Comparison of ENCODE assay signal across 8 cellular contexts in the genomic region with DNA sequence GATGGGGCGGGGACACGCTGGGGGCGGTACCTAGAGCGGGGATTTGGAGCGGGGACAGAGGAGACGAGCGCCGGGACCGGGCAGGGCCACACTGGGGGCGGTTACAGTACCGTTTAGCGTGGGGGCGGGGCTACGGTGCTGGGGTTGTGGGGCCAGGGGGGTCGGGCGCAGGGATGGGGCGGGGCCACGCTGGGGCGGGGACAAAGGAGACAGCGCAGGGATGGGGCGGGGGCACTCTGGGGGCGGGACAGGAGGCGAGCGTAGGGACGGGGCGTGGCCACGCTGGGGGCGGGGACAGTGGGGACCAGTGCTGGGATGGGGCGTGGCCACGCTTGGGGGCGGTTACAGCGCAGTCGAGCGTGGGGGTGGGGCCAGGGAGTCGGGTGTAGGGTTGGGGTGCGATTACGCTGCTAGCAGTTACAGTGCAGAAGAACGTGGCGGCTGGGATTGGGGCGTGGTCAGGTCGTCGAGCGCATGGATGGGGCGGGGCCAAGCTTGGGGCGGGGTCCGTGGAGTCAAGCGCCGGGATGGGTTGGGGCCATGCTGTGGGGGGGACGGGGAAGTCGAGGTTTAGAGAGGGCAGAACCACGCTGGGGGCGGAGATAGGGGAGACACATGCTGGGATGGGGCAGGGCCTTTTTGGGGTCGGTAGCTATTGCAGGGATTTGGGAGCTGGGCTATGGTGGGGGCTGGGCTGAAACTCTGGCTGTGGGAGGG. TPM values are rescaled to one million over a fixed set of nuclear protein-coding genes. Genes with fewer than 3 reads are reported as not detected.
A peak's percentile ranks its signal among the peaks of the same experiment; 100 is the strongest.
DNase-seq lines count a peak whose midpoint lies in the region; ATAC-seq, FAIRE-seq and TF ChIP-seq lines count a peak whose summit lies in the region.

No MANE protein-coding gene starts in this region.

- H3K4me1 ChIP-seq in right cardiac atrium (ENCODE audit: control insufficient read depth, insufficient read depth, low read length), result peaks cover 3% of the 10 kb centered on the region
- H3K4me1 ChIP-seq in urinary bladder (ENCODE audit: insufficient read depth), result no peaks in the 10 kb centered on the region

- peaks cover 16% of the 10 kb centered on the region for H3K4me1 Mint-ChIP-seq in T-helper 2 cell treated with Interferon-gamma antibody and Interleukin-4, amounts not matched to agents 5 μg/mL and 100 μg/mL, for 36 hours (ENCODE audit: low read depth)

- H3K36me3 ChIP-seq in urinary bladder (ENCODE audit: insufficient read depth), result no peaks in the 10 kb centered on the region

- 2% methylated on average over 53 of the region's 53 CpGs for whole genome bisulfite sequencing in right cardiac atrium
- WGBS in urinary bladder, result under 1% methylated on average over 53 of the region's 53 CpGs

- H3K4me3 Mint-ChIP-seq in T-helper 2 cell treated with Interferon-gamma antibody and Interleukin-4, amounts not matched to agents 5 μg/mL and 100 μg/mL, for 36 hours, result peak overlapping the region; percentile 88

- intact Hi-C loops in right cardiac atrium (cut with DNase I), result no loop called here

- no peak for TF ChIP-seq POLR2A in GM12891 (IDR thresholded peaks at IDR 0.05; ENCODE audit: low read depth, low read length)

- H3K36me3 Mint-ChIP-seq in T-helper 2 cell treated with Interferon-gamma antibody and Interleukin-4, amounts not matched to agents 5 μg/mL and 100 μg/mL, for 36 hours (ENCODE audit: low read depth), result peaks cover 13% of the 10 kb centered on the region

- peak; percentile 92 for DNase-seq in GM12891 (ENCODE audit: insufficient read length, low spot score)
- DNase-seq in NCI-H1930 (lab: John Stamatoyannopoulos, UW), result peak; percentile 79 to 86
- peak; percentile 98 for DNase-seq in T-helper 2 cell treated with Interferon-gamma antibody and Interleukin-4, amounts not matched to agents 5 μg/mL and 100 μg/mL, for 36 hours (ENCODE audit: low spot score)
- peak; percentile 72 to 99 (median 96) for DNase-seq in anterior cingulate cortex (lab: John Stamatoyannopoulos, UW)
- DNase-seq in right cardiac atrium, result peak; percentile 99 to 100 (median 99)
- DNase-seq in pulmonary artery endothelial cell (ENCODE audit: low read depth, low spot score), result peak; percentile 94

- peak overlapping the region; percentile 91 for H3K27ac Mint-ChIP-seq in T-helper 2 cell treated with Interferon-gamma antibody and Interleukin-4, amounts not matched to agents 5 μg/mL and 100 μg/mL, for 36 hours

- no peaks in the 10 kb centered on the region for H3K9me3 ChIP-seq in right cardiac atrium (ENCODE audit: control insufficient read depth, low read length)

- no peaks in the 10 kb centered on the region for H3K9me3 Mint-ChIP-seq in T-helper 2 cell treated with Interferon-gamma antibody and Interleukin-4, amounts not matched to agents 5 μg/mL and 100 μg/mL, for 36 hours

- no peaks in the 10 kb centered on the region for H3K27me3 ChIP-seq in right cardiac atrium (ENCODE audit: control insufficient read depth, insufficient read depth)

- H3K4me3 ChIP-seq in right cardiac atrium (ENCODE audit: low read length) (peak overlapping the region; percentile 90), urinary bladder (ENCODE audit: low read depth, low read length) (peak overlapping the region; percentile 55)

- peak overlapping the region; percentile 100 for H3K27ac ChIP-seq in right cardiac atrium (ENCODE audit: low read length)
- peak overlapping the region; percentile 93 for H3K27ac ChIP-seq in urinary bladder (ENCODE audit: low read depth)

- FAIRE-seq in GM12891 (lab: Jason Lieb, UNC), result peak; percentile 100

- ATAC-seq in HG02973 (IDR thresholded peaks at IDR 0.05; ENCODE audit: unreplicated experiment), result peak; percentile 55
- ATAC-seq in right cardiac atrium, result peak; percentile 88 to 91

- no peaks in the 10 kb centered on the region for H3K27me3 Mint-ChIP-seq in T-helper 2 cell treated with Interferon-gamma antibody and Interleukin-4, amounts not matched to agents 5 μg/mL and 100 μg/mL, for 36 hours (ENCODE audit: low read depth)

TF ChIP-seq in GM12891, 5 proteins besides CTCF, POLR2A, EP300 and RAD21:
- TF ChIP-seq PAX5 (IDR thresholded peaks at IDR 0.05; ENCODE audit: insufficient read depth, low read length, severe bottlenecking) (no peak), POLR2AphosphoS5 (IDR thresholded peaks at IDR 0.05; ENCODE audit: low read depth, low read length) (no peak), SPI1 (IDR thresholded peaks at IDR 0.05; ENCODE audit: low read depth, low read length) (no peak), POU2F2 (IDR thresholded peaks at IDR 0.05; ENCODE audit: low read depth, low read length) (no peak), TAF1 (IDR thresholded peaks at IDR 0.05; ENCODE audit: low read depth, low read length) (no peak)

RNA-seq across cellular contexts. Expression of a gene that starts 0.7 kb away (rescaled TPM):
- polyA plus RNA-seq in GM12891 (2012; ENCODE audit: low read depth, missing spikeins), result 56.1 TPM
- total RNA-seq in right cardiac atrium (100 to 1,000 TPM in 3 of 4 donors, 10 to 100 TPM in 1; 95.6 to 127 (median 119) TPM), pulmonary artery endothelial cell (15.8 and 26.6 TPM in 2 replicates), urinary bladder (38.4 TPM)
- polyA plus RNA-seq in right cardiac atrium (99.0 TPM), urinary bladder (77.4 TPM)

RNA-seq across cellular contexts. Expression of a gene that starts 2.5 kb away (rescaled TPM):
- polyA plus RNA-seq in GM12891 (2012; ENCODE audit: low read depth, missing spikeins), result 0.64 TPM
- total RNA-seq in right cardiac atrium (1 to 10 TPM in 2 of 4 donors, under 1 TPM in 2; 0.68 to 1.3 (median 0.99) TPM), pulmonary artery endothelial cell (0.73 and 1.3 TPM in 2 replicates), urinary bladder (1.4 TPM)
- polyA plus RNA-seq in right cardiac atrium (0.50 TPM), urinary bladder (0.94 TPM)

RNA-seq across cellular contexts. Expression of a gene that starts 11.9 kb away (rescaled TPM):
- 94.7 TPM for polyA plus RNA-seq in GM12891 (2012; ENCODE audit: low read depth, missing spikeins)
- 10 to 100 TPM; 61.5 to 79.5 (median 68.6) TPM for total RNA-seq in right cardiac atrium
- polyA plus RNA-seq in right cardiac atrium, result 73.0 TPM
- total RNA-seq in pulmonary artery endothelial cell, result 66.8 and 68.6 TPM in 2 replicates
- 20.6 TPM for total RNA-seq in urinary bladder
- 91.7 TPM for polyA plus RNA-seq in urinary bladder

RNA-seq across cellular contexts. Expression of a gene that starts 19.7 kb away (rescaled TPM):
- 61.4 TPM for polyA plus RNA-seq in GM12891 (2012; ENCODE audit: low read depth, missing spikeins)
- total RNA-seq in right cardiac atrium, result 10 to 100 TPM; 30.8 to 39.8 (median 34.3) TPM
- 33.8 TPM for polyA plus RNA-seq in right cardiac atrium
- total RNA-seq in pulmonary artery endothelial cell, result 56.8 and 65.9 TPM in 2 replicates
- 24.4 TPM for total RNA-seq in urinary bladder
- polyA plus RNA-seq in urinary bladder, result 53.2 TPM

RNA-seq across cellular contexts. Expression of a gene that starts 39.8 kb away (rescaled TPM):
- 0.08 TPM for polyA plus RNA-seq in GM12891 (2012; ENCODE audit: low read depth, missing spikeins)
- total RNA-seq in right cardiac atrium (not detected), pulmonary artery endothelial cell (not detected in 2 replicates), urinary bladder (not detected)
- polyA plus RNA-seq in right cardiac atrium (not detected), urinary bladder (0.11 TPM)

Comparison
In these comparisons a context has a peak if more than half of its experiments do, and no peak if none do; other contexts are left out.
1. Peak in every context shown above with its lines: DNase-seq, ATAC-seq, H3K4me3 ChIP-seq and H3K27ac ChIP-seq.